Comparison of ENCODE assay signal across 14 cellular contexts in genomic region chrX:16743604-16744325, GRCh38. TPM values are rescaled to one million over a fixed set of nuclear protein-coding genes. Genes with fewer than 3 reads are reported as not detected.
A peak's percentile ranks its signal among the peaks of the same experiment; 100 is the strongest.
DNase-seq lines count a peak whose midpoint lies in the region; ATAC-seq, FAIRE-seq and TF ChIP-seq lines count a peak whose summit lies in the region.
"Had no signal": no experiment of that assay in that cellular context is flagged by ENCODE, and none has a peak within 500 bp of the region (broad histone marks: within the 10 kb centered on the region; RNA-seq: fewer than 3 reads in every experiment).

No MANE protein-coding gene starts in this region.

- no peak for TF ChIP-seq POLR2A in GM12891 (IDR thresholded peaks at IDR 0.05; ENCODE audit: low read depth, low read length)

- H3K36me3 Mint-ChIP-seq in glutamatergic neuron (ENCODE audit: unreplicated experiment) = no peaks in the 10 kb centered on the region
- H3K36me3 Mint-ChIP-seq in activated naive CD4-positive, alpha-beta T cell treated with anti-CD3 and anti-CD28 coated beads, Interleukin-2, amount 50 U/mL, for 72 hours = peaks cover 0 to 5% of the 10 kb centered on the region in 2 donors

- no peaks in the 10 kb centered on the region for H3K27me3 Mint-ChIP-seq in glutamatergic neuron (ENCODE audit: unreplicated experiment)

- peak; percentile 9 for FAIRE-seq in GM12891 (lab: Jason Lieb, UNC)

- no peak overlapping the region for H3K4me3 ChIP-seq in epithelial cell of proximal tubule (ENCODE audit: low read depth, low read length)
- H3K4me3 ChIP-seq: GM23338, hepatocyte had no signal

- TF ChIP-seq CTCF in epithelial cell of proximal tubule (conservative IDR thresholded peaks at IDR 0.05; ENCODE audit: low read depth, low read length) (peak; percentile 45), glutamatergic neuron (IDR thresholded peaks at IDR 0.05; ENCODE audit: partially characterized antibody, unreplicated experiment) (no peak)

- no peaks in the 10 kb centered on the region for H3K9me3 Mint-ChIP-seq in glutamatergic neuron (ENCODE audit: unreplicated experiment)
- no peaks in the 10 kb centered on the region for H3K9me3 Mint-ChIP-seq in activated naive CD4-positive, alpha-beta T cell treated with anti-CD3 and anti-CD28 coated beads, Interleukin-2, amount 50 U/mL, for 72 hours
- H3K9me3 Mint-ChIP-seq: GM23338, mesothelial cell of epicardium had no signal

- H3K4me3 Mint-ChIP-seq in glutamatergic neuron (ENCODE audit: unreplicated experiment) = no peak overlapping the region
- H3K4me3 Mint-ChIP-seq: GM23338, mesothelial cell of epicardium had no signal

- DNase-seq in GM12891 (ENCODE audit: insufficient read length, low spot score) = no peak
- peak; percentile 81 for DNase-seq in RKO (ENCODE audit: low spot score)
- DNase-seq in epithelial cell of proximal tubule (ENCODE audit: low read depth) = no peak
- DNase-seq in renal cortical epithelial cell (ENCODE audit: low read depth) = peak; percentile 84
- no peak for DNase-seq in glutamatergic neuron
- DNase-seq in activated naive CD4-positive, alpha-beta T cell treated with anti-CD3 and anti-CD28 coated beads, Interleukin-2, amount 50 U/mL, for 72 hours (ENCODE audit: low spot score in 2 of 2) = no peak
- no peak for DNase-seq in HUDEP-2 (lab: John Stamatoyannopoulos, UW; ENCODE audit: unreplicated experiment in 76 of 76)
- DNase-seq: activated CD4-positive, CD25-positive, alpha-beta regulatory T cell; cerebellar nuclear complex; SHP77 had no signal

- H3K27ac Mint-ChIP-seq in glutamatergic neuron (ENCODE audit: unreplicated experiment) = no peak overlapping the region
- no peak overlapping the region for H3K27ac Mint-ChIP-seq in activated naive CD4-positive, alpha-beta T cell treated with anti-CD3 and anti-CD28 coated beads, Interleukin-2, amount 50 U/mL, for 72 hours
- H3K27ac Mint-ChIP-seq: GM23338, mesothelial cell of epicardium had no signal

- peaks cover 2% of the 10 kb centered on the region for H3K4me1 Mint-ChIP-seq in glutamatergic neuron (ENCODE audit: low read depth, unreplicated experiment)
- H3K4me1 Mint-ChIP-seq: mesothelial cell of epicardium had no signal

- ATAC-seq in activated naive CD4-positive, alpha-beta T cell treated with anti-CD3 and anti-CD28 coated beads, Interleukin-2, amount 50 U/mL, for 72 hours = no peak
- ATAC-seq: GM23338, sciatic nerve had no signal

TF ChIP-seq in GM12891, 5 proteins besides CTCF, POLR2A, EP300 and RAD21:
- TF ChIP-seq SPI1 (IDR thresholded peaks at IDR 0.05; ENCODE audit: low read depth, low read length) (no peak), POLR2AphosphoS5 (IDR thresholded peaks at IDR 0.05; ENCODE audit: low read depth, low read length) (no peak), TAF1 (IDR thresholded peaks at IDR 0.05; ENCODE audit: low read depth, low read length) (no peak), PAX5 (IDR thresholded peaks at IDR 0.05; ENCODE audit: insufficient read depth, low read length, severe bottlenecking) (no peak), POU2F2 (IDR thresholded peaks at IDR 0.05; ENCODE audit: low read depth, low read length) (no peak)

RNA-seq across cellular contexts. Expression of gene SYAP1, which starts 24.4 kb away (rescaled TPM):
- 7.2 TPM for polyA plus RNA-seq in GM12891 (2012; ENCODE audit: low read depth, missing spikeins)
- 24.0 and 25.5 TPM in 2 replicates for total RNA-seq in epithelial cell of proximal tubule
- total RNA-seq in renal cortical epithelial cell = 43.6 and 78.5 TPM in 2 replicates
- total RNA-seq in glutamatergic neuron (ENCODE audit: unreplicated experiment) = 19.0 TPM
- total RNA-seq in activated naive CD4-positive, alpha-beta T cell treated with anti-CD3 and anti-CD28 coated beads, Interleukin-2, amount 50 U/mL, for 72 hours = 10 to 100 TPM; 16.8 to 19.5 TPM

RNA-seq across cellular contexts. Expression of gene CTPS2, which starts 31.3 kb away (rescaled TPM):
- polyA plus RNA-seq in GM12891 (2012; ENCODE audit: low read depth, missing spikeins) = 12.2 TPM
- 16.4 and 17.9 TPM in 2 replicates for total RNA-seq in epithelial cell of proximal tubule
- total RNA-seq in renal cortical epithelial cell = 20.7 and 25.3 TPM in 2 replicates
- total RNA-seq in glutamatergic neuron (ENCODE audit: unreplicated experiment) = 29.0 TPM
- total RNA-seq in activated naive CD4-positive, alpha-beta T cell treated with anti-CD3 and anti-CD28 coated beads, Interleukin-2, amount 50 U/mL, for 72 hours = 1 to 10 TPM; 2.0 to 8.4 TPM

RNA-seq across cellular contexts. Expression of gene TXLNG, which starts 42.5 kb away (rescaled TPM):
- 9.8 TPM for polyA plus RNA-seq in GM12891 (2012; ENCODE audit: low read depth, missing spikeins)
- total RNA-seq in epithelial cell of proximal tubule = 10.3 and 12.3 TPM in 2 replicates
- 5.6 and 16.7 TPM in 2 replicates for total RNA-seq in renal cortical epithelial cell
- total RNA-seq in glutamatergic neuron (ENCODE audit: unreplicated experiment) = 10.4 TPM
- 10 to 100 TPM; 11.0 to 16.7 TPM for total RNA-seq in activated naive CD4-positive, alpha-beta T cell treated with anti-CD3 and anti-CD28 coated beads, Interleukin-2, amount 50 U/mL, for 72 hours

Comparison
In these comparisons a context has a peak if more than half of its experiments do, and no peak if none do; other contexts are left out.
1. DNase-seq: peak in RKO (single experiment) and renal cortical epithelial cell (single experiment); none in GM12891 (single experiment), epithelial cell of proximal tubule (single experiment), glutamatergic neuron (single experiment), activated naive CD4-positive, alpha-beta T cell treated with anti-CD3 and anti-CD28 coated beads, Interleukin-2, amount 50 U/mL, for 72 hours (0 of 2) and HUDEP-2 (0 of 76).